13 cellular contexts compared by ENCODE assay signal in the genomic region with DNA sequence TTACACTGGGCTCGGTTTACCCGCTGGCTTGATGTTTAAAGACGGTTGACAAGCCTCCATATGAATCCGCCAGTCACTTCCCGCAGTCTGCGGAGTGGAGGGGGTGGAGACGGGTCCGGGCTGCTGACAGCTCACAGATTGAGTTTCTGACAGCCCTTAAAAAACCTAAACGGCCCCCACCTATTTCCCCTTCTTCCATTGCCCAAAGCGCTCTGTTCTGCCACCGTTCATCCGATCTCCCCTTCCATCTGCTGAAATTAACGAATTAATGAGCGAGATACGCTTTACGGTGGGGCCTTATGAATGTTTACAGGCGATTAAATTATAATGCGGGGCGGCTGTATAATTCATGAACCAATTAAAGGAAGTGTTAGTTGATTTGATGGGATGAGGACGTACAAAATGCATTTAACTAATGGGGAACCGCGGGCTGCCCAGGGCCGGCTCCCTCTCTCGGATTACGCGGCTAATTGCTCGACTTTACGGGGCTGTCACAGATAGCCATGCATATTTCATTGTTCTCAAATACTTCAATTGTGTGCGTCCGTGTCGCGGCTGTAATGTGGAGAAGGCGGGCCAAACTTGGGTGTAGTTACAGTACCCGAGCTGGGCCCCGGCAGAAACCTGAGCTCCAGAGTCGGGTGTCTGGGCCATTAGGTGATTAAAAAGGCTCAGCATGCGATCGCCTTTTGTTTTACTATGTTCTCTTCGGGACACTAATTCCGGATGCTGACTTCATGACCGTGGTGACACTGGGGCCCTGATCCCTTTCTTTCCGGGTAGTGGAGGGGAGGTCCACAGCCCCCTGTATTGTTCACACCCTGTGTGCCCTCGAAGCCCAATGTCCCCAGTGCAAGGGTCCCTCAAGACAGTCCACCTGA.
DNase-seq lines count a peak whose midpoint lies in the region; ATAC-seq and TF ChIP-seq lines count a peak whose summit lies in the region.
"Had no signal": no experiment of that assay in that cellular context is flagged by ENCODE, and none has a peak within 500 bp of the region (broad histone marks: within the 10 kb centered on the region; RNA-seq: fewer than 3 reads in every experiment).

No MANE protein-coding gene starts in this region.

- 8% methylated on average over 43 of the region's 43 CpGs for WGBS in hepatocyte (ENCODE audit: low lambda C conversion rate, missing lambda C conversion rate)
- WGBS in smooth muscle cell (ENCODE audit: low lambda C conversion rate) = 7% methylated on average over 43 of the region's 43 CpGs

- intact Hi-C loops in activated CD8-positive, alpha-beta T cell treated with anti-CD3 and anti-CD28 coated beads for 36 hours (cut with micrococcal nuclease) = no loop called here

- H3K4me2 ChIP-seq in hepatocyte (peak overlapping the region; percentile 75), smooth muscle cell (peak overlapping the region; percentile 81)

- no peak overlapping the region for H3K27ac ChIP-seq in SJCRH30
- H3K27ac ChIP-seq in hepatocyte = no peak overlapping the region
- H3K27ac ChIP-seq in smooth muscle cell (ENCODE audit: low read depth) = no peak overlapping the region
- H3K27ac ChIP-seq: tibial nerve had no signal

- in situ Hi-C loops in GM13977 (cut with MboI; ENCODE audit: low pct_unique_long_range_greater_than_20kb, low sequenced_read_pairs, unreplicated experiment) = no loop called here

- peaks cover 41% of the 10 kb centered on the region for H3K27me3 Mint-ChIP-seq in activated CD8-positive, alpha-beta T cell treated with anti-CD3 and anti-CD28 coated beads for 36 hours
- H3K27me3 Mint-ChIP-seq in activated CD8-positive, alpha-beta T cell treated with anti-CD3 and anti-CD28 coated beads, Interleukin-2, amount 10 ng/mL, durations not matched to agents 7 days and 5 days (ENCODE audit: low read depth) = peaks cover 42% of the 10 kb centered on the region
- H3K27me3 Mint-ChIP-seq in stimulated activated naive B cell treated with anti-CD40 and anti-IgM and Interleukin-4, amounts not matched to agents 10 μg/mL and 1 μg/mL and 100 μg/mL, for 72 hours = peaks cover 43 to 67% of the 10 kb centered on the region in 2 donors

- no peaks in the 10 kb centered on the region for H3K36me3 ChIP-seq in SJCRH30
- H3K36me3 ChIP-seq in hepatocyte (replicated peaks; ENCODE audit: insufficient read depth, low read depth) = no peaks in the 10 kb centered on the region
- no peaks in the 10 kb centered on the region for H3K36me3 ChIP-seq in smooth muscle cell (ENCODE audit: low read depth)
- H3K36me3 ChIP-seq: tibial nerve had no signal

- H4K20me1 ChIP-seq in hepatocyte (ENCODE audit: insufficient read depth, poor library complexity, severe bottlenecking) = no peaks in the 10 kb centered on the region
- H4K20me1 ChIP-seq in smooth muscle cell (ENCODE audit: low read depth) = no peaks in the 10 kb centered on the region

- no peaks in the 10 kb centered on the region for H3K4me1 Mint-ChIP-seq in activated CD8-positive, alpha-beta T cell treated with anti-CD3 and anti-CD28 coated beads for 36 hours (ENCODE audit: low read depth)
- H3K4me1 Mint-ChIP-seq in activated CD8-positive, alpha-beta T cell treated with anti-CD3 and anti-CD28 coated beads, Interleukin-2, amount 10 ng/mL, durations not matched to agents 7 days and 5 days (ENCODE audit: low read depth) = peaks cover 5% of the 10 kb centered on the region
- H3K4me1 Mint-ChIP-seq in stimulated activated naive B cell treated with anti-CD40 and anti-IgM and Interleukin-4, amounts not matched to agents 10 μg/mL and 1 μg/mL and 100 μg/mL, for 72 hours = peaks cover 4 to 8% of the 10 kb centered on the region in 2 donors

- CTCF ChIA-PET in activated CD8-positive, alpha-beta T cell treated with anti-CD3 and anti-CD28 coated beads for 36 hours (lab: Charles Lee) = interaction anchor here (1.1 kb wide), 1 partner anchor 24 kb away, joined by 4 read pairs; no protein-coding TSS in a partner anchor
- CTCF ChIA-PET in activated CD8-positive, alpha-beta T cell treated with anti-CD3 and anti-CD28 coated beads, Interleukin-2, amount 10 ng/mL, durations not matched to agents 7 days and 5 days (lab: Charles Lee) = no interaction called here

- POLR2A ChIA-PET in activated CD8-positive, alpha-beta T cell treated with anti-CD3 and anti-CD28 coated beads for 36 hours (lab: Charles Lee) = interaction anchor here (0.6 kb wide), 1 partner anchor 61 kb away, joined by 3 read pairs; no protein-coding TSS in a partner anchor
- POLR2A ChIA-PET in activated CD8-positive, alpha-beta T cell treated with anti-CD3 and anti-CD28 coated beads, Interleukin-2, amount 10 ng/mL, durations not matched to agents 7 days and 5 days (lab: Charles Lee) = no interaction called here

- peak overlapping the region; percentile 21 for H3K4me3 ChIP-seq in SJCRH30
- no peak overlapping the region for H3K4me3 ChIP-seq in hepatocyte
- H3K4me3 ChIP-seq in smooth muscle cell = peak overlapping the region; percentile 39

- TF ChIP-seq CTCF in activated CD8-positive, alpha-beta T cell treated with anti-CD3 and anti-CD28 coated beads for 36 hours (IDR thresholded peaks at IDR 0.05) = no peak
- no peak for TF ChIP-seq CTCF in hepatocyte (IDR thresholded peaks at IDR 0.05; ENCODE audit: poor library complexity)
- no peak for TF ChIP-seq CTCF in smooth muscle cell (IDR thresholded peaks at IDR 0.05; ENCODE audit: borderline replicate concordance, insufficient read depth, poor library complexity, severe bottlenecking)
- TF ChIP-seq CTCF in GM13977 (IDR thresholded peaks at IDR 0.05; ENCODE audit: extremely low read depth, insufficient read depth, missing control alignments) = no peak

- no peaks in the 10 kb centered on the region for H3K9me2 ChIP-seq in hepatocyte (replicated peaks; ENCODE audit: insufficient read depth)

- H3K4me3 Mint-ChIP-seq in activated CD8-positive, alpha-beta T cell treated with anti-CD3 and anti-CD28 coated beads for 36 hours = no peak overlapping the region
- no peak overlapping the region for H3K4me3 Mint-ChIP-seq in activated CD8-positive, alpha-beta T cell treated with anti-CD3 and anti-CD28 coated beads, Interleukin-2, amount 10 ng/mL, durations not matched to agents 7 days and 5 days
- no peak overlapping the region for H3K4me3 Mint-ChIP-seq in stimulated activated naive B cell treated with anti-CD40 and anti-IgM and Interleukin-4, amounts not matched to agents 10 μg/mL and 1 μg/mL and 100 μg/mL, for 72 hours

- H2AFZ ChIP-seq in hepatocyte (peak overlapping the region; percentile 3), smooth muscle cell (ENCODE audit: low read depth) (peak overlapping the region; percentile 16)

- peaks cover 31% of the 10 kb centered on the region for H3K4me1 ChIP-seq in SJCRH30
- peaks cover 19% of the 10 kb centered on the region for H3K4me1 ChIP-seq in hepatocyte (ENCODE audit: insufficient read depth)
- H3K4me1 ChIP-seq in smooth muscle cell (ENCODE audit: low read depth) = peaks cover 24% of the 10 kb centered on the region

- peak; percentile 14 for DNase-seq in activated CD8-positive, alpha-beta T cell treated with anti-CD3 and anti-CD28 coated beads for 36 hours
- DNase-seq in activated CD8-positive, alpha-beta T cell treated with anti-CD3 and anti-CD28 coated beads, Interleukin-2, amount 10 ng/mL, durations not matched to agents 7 days and 5 days = no peak
- DNase-seq in SJCRH30 = peak; percentile 53 to 55
- DNase-seq in hepatocyte (ENCODE audit: low spot score) = peak; percentile 29
- DNase-seq in smooth muscle cell (lab: John Stamatoyannopoulos, UW; ENCODE audit: unreplicated experiment) = no peak
- DNase-seq in stimulated activated naive B cell treated with anti-CD40 and anti-IgM and Interleukin-4, amounts not matched to agents 10 μg/mL and 1 μg/mL and 100 μg/mL, for 72 hours = no peak
- DNase-seq in GM13977 (ENCODE audit: low spot score) = no peak
- no peak for DNase-seq in stimulated activated CD4-positive, alpha-beta T cell treated with anti-CD3 and anti-CD28 coated beads, Interleukin-2, amount 100 ng/mL, for 48 hours
- DNase-seq: effector CD8-positive, alpha-beta T cell; hippocampal formation; MV-4-11 had no signal

- H3K36me3 Mint-ChIP-seq in activated CD8-positive, alpha-beta T cell treated with anti-CD3 and anti-CD28 coated beads for 36 hours (ENCODE audit: low read depth) = no peaks in the 10 kb centered on the region
- H3K36me3 Mint-ChIP-seq in activated CD8-positive, alpha-beta T cell treated with anti-CD3 and anti-CD28 coated beads, Interleukin-2, amount 10 ng/mL, durations not matched to agents 7 days and 5 days (ENCODE audit: low read depth) = no peaks in the 10 kb centered on the region
- no peaks in the 10 kb centered on the region for H3K36me3 Mint-ChIP-seq in stimulated activated naive B cell treated with anti-CD40 and anti-IgM and Interleukin-4, amounts not matched to agents 10 μg/mL and 1 μg/mL and 100 μg/mL, for 72 hours

- H3K9me3 ChIP-seq in SJCRH30 (replicated peaks) (no peaks in the 10 kb centered on the region), hepatocyte (ENCODE audit: low read depth) (no peaks in the 10 kb centered on the region), smooth muscle cell (replicated peaks; ENCODE audit: low read depth) (no peaks in the 10 kb centered on the region)
- H3K9me3 ChIP-seq: tibial nerve had no signal

- H3K9me3 Mint-ChIP-seq in activated CD8-positive, alpha-beta T cell treated with anti-CD3 and anti-CD28 coated beads for 36 hours = no peaks in the 10 kb centered on the region
- H3K9me3 Mint-ChIP-seq in activated CD8-positive, alpha-beta T cell treated with anti-CD3 and anti-CD28 coated beads, Interleukin-2, amount 10 ng/mL, durations not matched to agents 7 days and 5 days (ENCODE audit: insufficient read depth) = no peaks in the 10 kb centered on the region
- H3K9me3 Mint-ChIP-seq in stimulated activated naive B cell treated with anti-CD40 and anti-IgM and Interleukin-4, amounts not matched to agents 10 μg/mL and 1 μg/mL and 100 μg/mL, for 72 hours = no peaks in the 10 kb centered on the region

- no peaks in the 10 kb centered on the region for H3F3A ChIP-seq in smooth muscle cell (ENCODE audit: low read depth)

- H3K27me3 ChIP-seq in SJCRH30 = peaks cover 17% of the 10 kb centered on the region
- H3K27me3 ChIP-seq in hepatocyte = peaks cover 45% of the 10 kb centered on the region
- H3K27me3 ChIP-seq in smooth muscle cell (ENCODE audit: low read depth) = peaks cover 63% of the 10 kb centered on the region

- no peak for ATAC-seq in activated CD8-positive, alpha-beta T cell treated with anti-CD3 and anti-CD28 coated beads for 36 hours
- no peak for ATAC-seq in activated CD8-positive, alpha-beta T cell treated with anti-CD3 and anti-CD28 coated beads, Interleukin-2, amount 10 ng/mL, durations not matched to agents 7 days and 5 days
- no peak for ATAC-seq in stimulated activated naive B cell treated with anti-CD40 and anti-IgM and Interleukin-4, amounts not matched to agents 10 μg/mL and 1 μg/mL and 100 μg/mL, for 72 hours (replicated peaks)
- ATAC-seq: activated CD4-positive, CD25-positive, alpha-beta regulatory T cell treated with anti-CD3 and anti-CD28 coated beads, Interleukin-2, amount 50 U/mL, for 24 hours had no signal

- H3K27ac Mint-ChIP-seq in activated CD8-positive, alpha-beta T cell treated with anti-CD3 and anti-CD28 coated beads for 36 hours = no peak overlapping the region
- no peak overlapping the region for H3K27ac Mint-ChIP-seq in activated CD8-positive, alpha-beta T cell treated with anti-CD3 and anti-CD28 coated beads, Interleukin-2, amount 10 ng/mL, durations not matched to agents 7 days and 5 days
- no peak overlapping the region for H3K27ac Mint-ChIP-seq in stimulated activated naive B cell treated with anti-CD40 and anti-IgM and Interleukin-4, amounts not matched to agents 10 μg/mL and 1 μg/mL and 100 μg/mL, for 72 hours

- no peak overlapping the region for H3K9ac ChIP-seq in smooth muscle cell (ENCODE audit: low read depth)

- no peaks in the 10 kb centered on the region for H3K79me2 ChIP-seq in hepatocyte
- H3K79me2 ChIP-seq in smooth muscle cell (ENCODE audit: low read depth) = no peaks in the 10 kb centered on the region

Comparison
In these comparisons a context has a peak if more than half of its experiments do, and no peak if none do; other contexts are left out.
1. DNase-seq: peak in activated CD8-positive, alpha-beta T cell treated with anti-CD3 and anti-CD28 coated beads for 36 hours (single experiment), SJCRH30 (2 of 2) and hepatocyte (single experiment); none in activated CD8-positive, alpha-beta T cell treated with anti-CD3 and anti-CD28 coated beads, Interleukin-2, amount 10 ng/mL, durations not matched to agents 7 days and 5 days (single experiment), smooth muscle cell (single experiment), stimulated activated naive B cell treated with anti-CD40 and anti-IgM and Interleukin-4, amounts not matched to agents 10 μg/mL and 1 μg/mL and 100 μg/mL, for 72 hours (single experiment), GM13977 (single experiment) and stimulated activated CD4-positive, alpha-beta T cell treated with anti-CD3 and anti-CD28 coated beads, Interleukin-2, amount 100 ng/mL, for 48 hours (0 of 2).